9 cellular contexts compared by ENCODE assay signal in genomic region chr5:139394123-139394653, GRCh38. TPM values are rescaled to one million over a fixed set of nuclear protein-coding genes. Genes with fewer than 3 reads are reported as not detected.
DNase-seq lines count a peak whose midpoint lies in the region; ATAC-seq, FAIRE-seq and TF ChIP-seq lines count a peak whose summit lies in the region.
"Had no signal": no experiment of that assay in that cellular context is flagged by ENCODE, and none has a peak within 500 bp of the region (broad histone marks: within the 10 kb centered on the region; RNA-seq: fewer than 3 reads in every experiment).

No MANE protein-coding gene starts in this region.

- no peak for DNase-seq in AG09319 (ENCODE audit: extremely low read depth, low read depth)
- peak; percentile 83 to 86 for DNase-seq in activated T-cell treated with anti-CD3 and anti-CD28 coated beads, Interleukin-2, amount 50 U/mL, for 48 hours
- peak; percentile 65 to 75 for DNase-seq in frontal cortex (ENCODE audit: low spot score in 2 of 2)
- DNase-seq in progenitor cell of endocrine pancreas (ENCODE audit: low spot score, unreplicated experiment) = peak; percentile 68
- no peak for DNase-seq in OCI-M1 (lab: John Stamatoyannopoulos, UW)

- FAIRE-seq in frontal cortex (lab: Jason Lieb, UNC) = no peak

- peak; percentile 43 for TF ChIP-seq CTCF in AG09319 (IDR thresholded peaks at IDR 0.05; ENCODE audit: low read depth, low read length)
- peak; percentile 72 for TF ChIP-seq CTCF in progenitor cell of endocrine pancreas (IDR thresholded peaks at IDR 0.05; ENCODE audit: unreplicated experiment)

- ATAC-seq in GM19463 (IDR thresholded peaks at IDR 0.05; ENCODE audit: unreplicated experiment) = peak; percentile 12
- no peak for ATAC-seq in HG03159 (IDR thresholded peaks at IDR 0.05; ENCODE audit: unreplicated experiment)
- ATAC-seq in HG03097 (IDR thresholded peaks at IDR 0.05; ENCODE audit: low FRiP score, unreplicated experiment) = no peak

- H3K4me1 Mint-ChIP-seq in progenitor cell of endocrine pancreas (ENCODE audit: low read depth) = peaks cover 2% of the 10 kb centered on the region

- no peaks in the 10 kb centered on the region for H3K36me3 Mint-ChIP-seq in progenitor cell of endocrine pancreas (ENCODE audit: insufficient read depth)

- no peak overlapping the region for H3K27ac Mint-ChIP-seq in progenitor cell of endocrine pancreas

- H3K27me3 Mint-ChIP-seq in progenitor cell of endocrine pancreas = peaks cover 42% of the 10 kb centered on the region

- H3K9me3 Mint-ChIP-seq in progenitor cell of endocrine pancreas (ENCODE audit: low read depth) = no peaks in the 10 kb centered on the region

- H3K4me3 Mint-ChIP-seq in progenitor cell of endocrine pancreas (ENCODE audit: low read depth) = peak overlapping the region; percentile 73

RNA-seq across cellular contexts. Expression of gene PROB1, which starts 0.7 kb away (rescaled TPM):
- total RNA-seq in frontal cortex (under 0.01 TPM), progenitor cell of endocrine pancreas (2.0 and 2.2 TPM in 2 replicates)

RNA-seq across cellular contexts. Expression of gene MZB1, which starts 4.5 kb away (rescaled TPM):
- total RNA-seq in frontal cortex (not detected), progenitor cell of endocrine pancreas (0.24 and 0.80 TPM in 2 replicates)

RNA-seq across cellular contexts. Expression of gene SPATA24, which starts 9.7 kb away (rescaled TPM):
- total RNA-seq in frontal cortex (1.6 TPM), progenitor cell of endocrine pancreas (13.9 and 14.0 TPM in 2 replicates)

RNA-seq across cellular contexts. Expression of gene SLC23A1, which starts 11.1 kb away (rescaled TPM):
- not detected for total RNA-seq in frontal cortex
- total RNA-seq in progenitor cell of endocrine pancreas = 0.20 and 0.48 TPM in 2 replicates
- total RNA-seq: glomerular endothelial cell had no signal

RNA-seq across cellular contexts. Expression of gene DNAJC18, which starts 45.1 kb away (rescaled TPM):
- total RNA-seq in frontal cortex (53.0 TPM), progenitor cell of endocrine pancreas (23.1 and 23.3 TPM in 2 replicates)

Comparison
In these comparisons a context has a peak if more than half of its experiments do, and no peak if none do; other contexts are left out.
1. DNase-seq: peak in activated T-cell treated with anti-CD3 and anti-CD28 coated beads, Interleukin-2, amount 50 U/mL, for 48 hours (2 of 2), frontal cortex (2 of 2) and progenitor cell of endocrine pancreas (single experiment); none in AG09319 (single experiment) and OCI-M1 (single experiment).